In genomic region chr3:108946292-108947290, GRCh38 we compare ENCODE assay signal across 22 cellular contexts. TPM values are rescaled to one million over a fixed set of nuclear protein-coding genes. Genes with fewer than 3 reads are reported as not detected.
DNase-seq lines count a peak whose midpoint lies in the region; ATAC-seq and TF ChIP-seq lines count a peak whose summit lies in the region.
"Had no signal": no experiment of that assay in that cellular context is flagged by ENCODE, and none has a peak within 500 bp of the region (broad histone marks: within the 10 kb centered on the region; RNA-seq: fewer than 3 reads in every experiment).

No MANE protein-coding gene starts in this region.

- peak overlapping the region; percentile 20; the same call in 1 of the 2 replicates for H3K4me2 ChIP-seq in HCT116 (ENCODE audit: low read length)

- POLR2A ChIA-PET in A673 (lab: Charles Lee; ENCODE audit: low non-redundant PET) (no interaction called here), HCT116 (lab: Charles Lee) (no interaction called here)

- intact Hi-C loops in A673 (cut with micrococcal nuclease; ENCODE audit: unreplicated experiment) (no loop called here), HCT116 (cut with micrococcal nuclease) (no loop called here), lower leg skin (cut with DNase I; ENCODE audit: low total_unique reads) (no loop called here)

- no peak for TF ChIP-seq RAD21 in HCT116 (IDR thresholded peaks at IDR 0.05; ENCODE audit: low read depth)

- H3K4me1 ChIP-seq in A673 (ENCODE audit: insufficient read depth, low read length, poor library complexity, severe bottlenecking): no peaks in the 10 kb centered on the region
- peaks cover 0 to 11% of the 10 kb centered on the region in 2 experiments; a peak in 2 of 4 replicates for H3K4me1 ChIP-seq in HCT116 (ENCODE audit: control insufficient read depth in 1 of 2, insufficient read depth in 2 of 2, low read length in 2 of 2)
- H3K4me1 ChIP-seq: sigmoid colon had no signal

- no peaks in the 10 kb centered on the region for H3K27me3 ChIP-seq in A673 (replicated peaks; ENCODE audit: insufficient read depth, low read depth, low read length, poor library complexity)
- H3K27me3 ChIP-seq in HCT116 (ENCODE audit: insufficient read depth, low read length): no peaks in the 10 kb centered on the region
- H3K27me3 ChIP-seq: ovary, sigmoid colon had no signal

- no peak for TF ChIP-seq CTCF in A673 (conservative IDR thresholded peaks at IDR 0.05; ENCODE audit: low read depth, low read length)
- no peak for TF ChIP-seq CTCF in HCT116 (IDR thresholded peaks at IDR 0.05 in 2 of 3, conservative IDR thresholded peaks at IDR 0.05 in 1 of 3; ENCODE audit: borderline replicate concordance in 1 of 3, insufficient read depth in 1 of 3, low read depth in 2 of 3, low read length in 2 of 3)
- no peak for TF ChIP-seq CTCF in fibroblast of mammary gland (conservative IDR thresholded peaks at IDR 0.05; ENCODE audit: control insufficient read depth, insufficient read depth, low read depth, low read length)
- no peak for TF ChIP-seq CTCF in lower leg skin (IDR thresholded peaks at IDR 0.05)

- ATAC-seq in HCT116 (no peak), GM19324 (IDR thresholded peaks at IDR 0.05; ENCODE audit: low FRiP score, unreplicated experiment) (no peak), HG02571 (IDR thresholded peaks at IDR 0.05; ENCODE audit: unreplicated experiment) (no peak), GM19351 (IDR thresholded peaks at IDR 0.05; ENCODE audit: unreplicated experiment) (no peak)

- H3K36me3 ChIP-seq in A673 (ENCODE audit: insufficient read depth, low read length, poor library complexity, severe bottlenecking) (no peaks in the 10 kb centered on the region), HCT116 (ENCODE audit: control insufficient read depth in 1 of 2, insufficient read depth in 2 of 2, low read length in 2 of 2) (no peaks in the 10 kb centered on the region)
- H3K36me3 ChIP-seq: ovary, sigmoid colon had no signal

- H2AFZ ChIP-seq in HCT116 (ENCODE audit: low read depth, low read length, poor library complexity, severe bottlenecking): peak overlapping the region; percentile 56

- H3K9ac ChIP-seq in HCT116 (ENCODE audit: low read length): no peak overlapping the region

- no peak overlapping the region for H3K27ac ChIP-seq in A673 (ENCODE audit: low read depth, low read length, poor library complexity, severe bottlenecking)
- H3K27ac ChIP-seq in HCT116 (ENCODE audit: low read depth, low read length): no peak overlapping the region
- H3K27ac ChIP-seq: ovary, sigmoid colon had no signal

- BruUV-seq in A673 (replicated peaks; lab: Mats Ljungman, UMichigan) (no TSS peak), HCT116 (replicated peaks; lab: Mats Ljungman, UMichigan) (no TSS peak)

- no peaks in the 10 kb centered on the region for H3K9me2 ChIP-seq in HCT116 (ENCODE audit: insufficient read depth)

- H4K20me1 ChIP-seq in HCT116 (ENCODE audit: insufficient read depth): no peaks in the 10 kb centered on the region

- WGBS in lower leg skin, 2 donors: 78 to 82% methylated on average over 11 of the region's 11 CpGs

- TF ChIP-seq POLR2A in HCT116 (IDR thresholded peaks at IDR 0.05; ENCODE audit: borderline replicate concordance, extremely low read depth, insufficient read depth, insufficient read length): no peak
- no peak for TF ChIP-seq POLR2A in lower leg skin (IDR thresholded peaks at IDR 0.05)

- CTCF ChIA-PET in A673 (lab: Charles Lee) (no interaction called here), HCT116 (lab: Charles Lee) (no interaction called here)

- H3K9me3 ChIP-seq in A673 (ENCODE audit: low read depth, low read length, poor library complexity, severe bottlenecking) (no peaks in the 10 kb centered on the region), HCT116 (ENCODE audit: control insufficient read depth in 1 of 2, insufficient read depth in 1 of 2, low read depth in 1 of 2, low read length in 2 of 2) (no peaks in the 10 kb centered on the region)
- H3K9me3 ChIP-seq: ovary, sigmoid colon had no signal

- H3K79me2 ChIP-seq in HCT116 (ENCODE audit: insufficient read depth, low read length): no peaks in the 10 kb centered on the region

- H3K4me3 ChIP-seq in A673 (ENCODE audit: low read depth, low read length, poor library complexity, severe bottlenecking) (no peak overlapping the region), HCT116 (replicated peaks in 1 of 2; ENCODE audit: low read depth in 1 of 2, low read length in 2 of 2) (no peak overlapping the region), fibroblast of mammary gland (ENCODE audit: control insufficient read depth, low read depth, low read length) (no peak overlapping the region), lower leg skin (ENCODE audit: low read depth, poor library complexity, severe bottlenecking) (no peak overlapping the region)
- H3K4me3 ChIP-seq: ovary, sigmoid colon had no signal

- RAD21 ChIA-PET in HCT116 (lab: Charles Lee; ENCODE audit: low non-redundant PET in 1 of 2, low total read pairs in 2 of 2, uncharacterized antibody in 2 of 2, unreplicated experiment in 2 of 2): no interaction called here

- DNase-seq in A673 (ENCODE audit: low spot score) (peak; percentile 38), HCT116 (ENCODE audit: low read depth, low spot score) (peak; percentile 15), RPMI7951 (ENCODE audit: low read depth) (peak; percentile 29), fibroblast of mammary gland (ENCODE audit: low read depth) (peak; percentile 35), lower leg skin (ENCODE audit: low spot score in 2 of 2) (no peak)
- DNase-seq: activated effector memory CD4-positive, alpha-beta T cell treated with anti-CD3 and anti-CD28 coated beads, Interleukin-2, amount 50 U/mL, for 16 hours; CD8-positive, alpha-beta memory T cell; endodermal cell; foreskin melanocyte; KBM-7; NCI-H1436 treated with DMSO at 0.1 percent for 48 hours; NK-92 treated with Interleukin-12 subunit alpha and Interleukin-12 subunit beta, amount 100 ng/mL, for 24 hours; ovary; sigmoid colon; stimulated activated CD4-positive, alpha-beta T cell treated with anti-CD3 and anti-CD28 coated beads, Interleukin-2, amount 100 ng/mL, for 24 hours; T-helper 2 cell had no signal

TF ChIP-seq in HCT116, 20 proteins besides CTCF, POLR2A, EP300 and RAD21:
- TF ChIP-seq ELF1 (IDR thresholded peaks at IDR 0.05; ENCODE audit: borderline replicate concordance, low read depth): no peak
- no peak for TF ChIP-seq ZNF274 (IDR thresholded peaks at IDR 0.05; ENCODE audit: low read depth, low read length)
- TF ChIP-seq ZBTB33 (IDR thresholded peaks at IDR 0.05; ENCODE audit: extremely low read depth, insufficient replicate concordance, low read length): no peak
- peak; percentile 41; the same call in 1 of the 2 replicates for TF ChIP-seq JUND (IDR thresholded peaks at IDR 0.05)
- TF ChIP-seq YY1 (IDR thresholded peaks at IDR 0.05; ENCODE audit: extremely low read depth, insufficient replicate concordance, low read depth, low read length): no peak
- TF ChIP-seq FOSL1 (IDR thresholded peaks at IDR 0.05; ENCODE audit: low read depth): peak; percentile 55

RNA-seq across cellular contexts. Expression of gene GUCA1C, which starts 7.1 kb away (rescaled TPM):
- total RNA-seq in A673 (2021) (not detected in 2 replicates), HCT116 (2021; ENCODE audit: unreplicated experiment) (not detected), lower leg skin (not detected)
- polyA plus RNA-seq in HCT116 (2012): not detected in 2 replicates
- total RNA-seq in RPMI7951 (2014; rRNA removed; shearing (Covaris generic)): not detected in 2 replicates
- total RNA-seq: CD8-positive, alpha-beta memory T cell; endodermal cell; G401; liver; ovary; sigmoid colon; urinary bladder had no signal
- polyA plus RNA-seq: CD8-positive, alpha-beta memory T cell; liver; sigmoid colon had no signal

Comparison
In these comparisons a context has a peak if more than half of its experiments do, and no peak if none do; other contexts are left out.
1. DNase-seq: peak in A673 (single experiment), HCT116 (single experiment), RPMI7951 (single experiment) and fibroblast of mammary gland (single experiment); none in lower leg skin (0 of 2).